8 cellular contexts compared by ENCODE assay signal in the genomic region with DNA sequence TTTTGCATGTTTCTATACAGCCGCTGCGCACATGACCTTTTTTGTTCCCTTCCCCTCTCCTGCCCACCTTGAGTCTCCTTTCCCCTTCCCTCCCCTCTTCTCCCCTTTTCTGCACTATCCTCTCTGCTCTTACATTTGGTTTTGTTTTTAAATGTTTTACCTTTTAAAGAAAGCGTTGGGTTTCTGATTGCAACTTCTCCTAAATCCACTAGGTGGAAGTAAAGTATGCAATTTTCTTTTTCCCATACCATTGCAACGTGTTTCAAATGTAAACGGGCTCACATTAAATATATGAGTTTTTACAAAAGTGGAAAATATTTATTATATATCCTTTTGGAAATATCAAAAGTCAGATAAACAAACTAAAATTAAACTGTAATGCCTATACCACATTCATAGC.
DNase-seq lines count a peak whose midpoint lies in the region; ATAC-seq and TF ChIP-seq lines count a peak whose summit lies in the region.

No MANE protein-coding gene starts in this region.

- TF ChIP-seq CTCF in left ventricle myocardium inferior (IDR thresholded peaks at IDR 0.05; ENCODE audit: borderline replicate concordance) = peak; percentile 58
- TF ChIP-seq CTCF in right atrium auricular region (IDR thresholded peaks at IDR 0.05) = peak in 1 of 2 donors; percentile 59
- TF ChIP-seq CTCF in colonic mucosa (IDR thresholded peaks at IDR 0.05) = peak; percentile 46

- H3K4me3 ChIP-seq in left ventricle myocardium inferior (no peak overlapping the region), right atrium auricular region (no peak overlapping the region), colonic mucosa (no peak overlapping the region)

- H3K27ac ChIP-seq in left ventricle myocardium inferior (replicated peaks) (no peak overlapping the region), right atrium auricular region (no peak overlapping the region), colonic mucosa (no peak overlapping the region)

- H3K36me3 ChIP-seq in left ventricle myocardium inferior (no peaks in the 10 kb centered on the region), right atrium auricular region (no peaks in the 10 kb centered on the region), colonic mucosa (no peaks in the 10 kb centered on the region)

- peaks cover 3% of the 10 kb centered on the region for H3K4me1 ChIP-seq in left ventricle myocardium inferior
- no peaks in the 10 kb centered on the region for H3K4me1 ChIP-seq in right atrium auricular region
- no peaks in the 10 kb centered on the region for H3K4me1 ChIP-seq in colonic mucosa

- no peak overlapping the region for H3K9ac ChIP-seq in colonic mucosa (ENCODE audit: low read depth in 2 of 2, low read length in 2 of 2)

- intact Hi-C loops in left ventricle myocardium inferior (cut with micrococcal nuclease) = loop anchor here (10.0 kb wide), 1 partner anchor 723 kb away; no protein-coding TSS in a partner anchor
- intact Hi-C loops in colonic mucosa (cut with DNase I) = loop anchor here (2.0 to 5.0 kb wide), 3 partner anchors 77 to 731 kb away; a partner anchor contains a TSS

- H3K27me3 ChIP-seq in left ventricle myocardium inferior (ENCODE audit: low read depth) = peaks cover 11% of the 10 kb centered on the region
- no peaks in the 10 kb centered on the region for H3K27me3 ChIP-seq in right atrium auricular region
- H3K27me3 ChIP-seq in colonic mucosa = no peaks in the 10 kb centered on the region

- H3K9me3 ChIP-seq in left ventricle myocardium inferior (replicated peaks) = peaks cover 6% of the 10 kb centered on the region
- no peaks in the 10 kb centered on the region for H3K9me3 ChIP-seq in right atrium auricular region
- no peaks in the 10 kb centered on the region for H3K9me3 ChIP-seq in colonic mucosa

- ATAC-seq in GM18519 (IDR thresholded peaks at IDR 0.05; ENCODE audit: low FRiP score, unreplicated experiment) (no peak), HG02623 (IDR thresholded peaks at IDR 0.05; ENCODE audit: unreplicated experiment) (no peak), GM19397 (IDR thresholded peaks at IDR 0.05; ENCODE audit: unreplicated experiment) (no peak)

- DNase-seq in left ventricle myocardium inferior = no peak
- DNase-seq in right atrium auricular region (ENCODE audit: low spot score) = no peak
- DNase-seq in NCI-H69 (lab: John Stamatoyannopoulos, UW) = peak; percentile 83
- no peak for DNase-seq in colonic mucosa
- peak; percentile 2 for DNase-seq in non-pigmented ciliary epithelial cell (ENCODE audit: low read depth)

Comparison
In these comparisons a context has a peak if more than half of its experiments do, and no peak if none do; other contexts are left out.
1. DNase-seq: peak in NCI-H69 (single experiment) and non-pigmented ciliary epithelial cell (single experiment); none in left ventricle myocardium inferior (single experiment), right atrium auricular region (single experiment) and colonic mucosa (single experiment).